Comparison of ENCODE assay signal across 13 cellular contexts in genomic region chr7:2525931-2526630, GRCh38. TPM values are rescaled to one million over a fixed set of nuclear protein-coding genes. Genes with fewer than 3 reads are reported as not detected.
A peak's percentile ranks its signal among the peaks of the same experiment; 100 is the strongest.
DNase-seq lines count a peak whose midpoint lies in the region; ATAC-seq, FAIRE-seq and TF ChIP-seq lines count a peak whose summit lies in the region.
"Had no signal": no experiment of that assay in that cellular context is flagged by ENCODE, and none has a peak within 500 bp of the region (broad histone marks: within the 10 kb centered on the region; RNA-seq: fewer than 3 reads in every experiment).

No MANE protein-coding gene starts in this region.

- H3K4me3 ChIP-seq in K562, result no peak overlapping the region
- H3K4me3 ChIP-seq in tibial nerve, result no peak overlapping the region
- H3K4me3 ChIP-seq: prostate gland had no signal

- no peak for FAIRE-seq in K562 (lab: Jason Lieb, UNC)

- BruUV-seq in K562 (replicated peaks; lab: Mats Ljungman, UMichigan), result no TSS peak

- H2AFZ ChIP-seq in K562 (ENCODE audit: low read depth, low read length), result no peak overlapping the region; the same call in 1 of the 2 replicates

- TF ChIP-seq RAD21 in K562 (CRISPR knock-in tag; conservative IDR thresholded peaks at IDR 0.05 in 1 of 2, IDR thresholded peaks at IDR 0.05 in 1 of 2), result 0 out of 4 replicates have a peak, but pooled peaks of 1 of the 2 experiments have one; percentile 10

- H3K27me3 ChIP-seq in K562 (ENCODE audit: control insufficient read depth in 2 of 2, insufficient read depth in 2 of 2, low read length in 2 of 2) (peaks cover 0 to 14% of the 10 kb centered on the region in 2 experiments; a peak in 2 of 5 replicates), tibial nerve (peaks cover 0 to 26% of the 10 kb centered on the region in 2 donors)

- H3K9me3 ChIP-seq in K562 (replicated peaks; ENCODE audit: control insufficient read depth, insufficient read depth, low read depth, low read length) (no peaks in the 10 kb centered on the region), tibial nerve (no peaks in the 10 kb centered on the region)
- H3K9me3 ChIP-seq: prostate gland had no signal

- no peak overlapping the region for H3K4me2 ChIP-seq in K562 (ENCODE audit: insufficient read depth, low read length)

- no peaks in the 10 kb centered on the region for H3K36me3 ChIP-seq in K562 (ENCODE audit: control insufficient read depth, insufficient read depth, low read length)
- H3K36me3 ChIP-seq in tibial nerve, result peaks cover 0 to 18% (median 0%) of the 10 kb centered on the region in 3 donors

- intact Hi-C loops in K562 (cut with micrococcal nuclease) (no loop called here), posterior vena cava (cut with DNase I) (no loop called here)

- TF ChIP-seq EP300 in K562 (IDR thresholded peaks at IDR 0.05; ENCODE audit: low read length) (no peak), tibial nerve (IDR thresholded peaks at IDR 0.05) (no peak)

- TF ChIP-seq POLR2A in K562 (conservative IDR thresholded peaks at IDR 0.05), result no peak
- no peak for TF ChIP-seq POLR2A in GM18505 (IDR thresholded peaks at IDR 0.05; ENCODE audit: borderline replicate concordance, extremely low read depth, insufficient read depth, insufficient read length)
- TF ChIP-seq POLR2A in tibial nerve (IDR thresholded peaks at IDR 0.05), result no peak

- DNase-seq in NCI-H187 (lab: John Stamatoyannopoulos, UW), result peak; percentile 47 to 86
- DNase-seq in NCI-H187 treated with DMSO at 0.1 percent for 48 hours (lab: John Stamatoyannopoulos, UW), result no peak
- DNase-seq in NCI-H1417 (lab: John Stamatoyannopoulos, UW), result peak; percentile 72 to 93 (median 88)
- DNase-seq in K562 (ENCODE audit: extremely low read depth in 1 of 4, low spot score in 3 of 4), result peak in 1 of 4 experiments; percentile 56
- peak; percentile 78 for DNase-seq in posterior vena cava (ENCODE audit: low spot score)
- no peak for DNase-seq in tibial nerve (ENCODE audit: low spot score in 2 of 2)
- no peak for DNase-seq in HUDEP-2 (lab: John Stamatoyannopoulos, UW; ENCODE audit: unreplicated experiment in 76 of 76)
- DNase-seq: KBM-7 had no signal

- CTCF ChIA-PET in K562 (lab: Yijun Ruan, JAX; ENCODE audit: low intra/inter-chr PET ratio), result no interaction called here

- POLR2A ChIA-PET in K562 (lab: Yijun Ruan, JAX), result interaction anchor here (0.5 to 1.0 kb wide), 6 partner anchors 9 to 1065 kb away, joined by 3 read pairs; no protein-coding TSS in a partner anchor

- ATAC-seq in K562 (peak; percentile 61), GM18505 (IDR thresholded peaks at IDR 0.05; ENCODE audit: unreplicated experiment) (no peak)

- H3K9ac ChIP-seq in K562 (ENCODE audit: insufficient read depth in 1 of 2, low read depth in 2 of 2, low read length in 2 of 2), result 0 out of 4 replicates have a peak overlapping the region, but pooled peaks of 1 of the 2 experiments have one; percentile 37

- in situ Hi-C loops in K562 (cut with MboI), result no loop called here

- 32% methylated on average over 28 of the region's 28 CpGs for WGBS in K562 (ENCODE audit: insufficient coverage, low coverage, missing lambda C conversion rate)
- 77 to 86% methylated on average over 19 to 23 of the region's 28 CpGs for WGBS in tibial nerve, 2 donors

- H3K27ac ChIP-seq in K562 (ENCODE audit: extremely low read depth, low read depth, low read length) (no peak overlapping the region), tibial nerve (peak overlapping the region in 1 of 4 donors; percentile 66)
- H3K27ac ChIP-seq: epithelial cell of prostate, VCaP had no signal

- H4K20me1 ChIP-seq in K562 (replicated peaks; ENCODE audit: control insufficient read depth, insufficient read depth, low read length), result no peaks in the 10 kb centered on the region; the same call in none of the 2 replicates

- no peaks in the 10 kb centered on the region for H3K79me2 ChIP-seq in K562 (ENCODE audit: control insufficient read depth, insufficient read depth, low read length)

- no peaks in the 10 kb centered on the region for H3K9me1 ChIP-seq in K562 (ENCODE audit: control insufficient read depth, insufficient read depth, low read length)

- TF ChIP-seq CTCF in K562 (IDR thresholded peaks at IDR 0.05 in 2 of 3, conservative IDR thresholded peaks at IDR 0.05 in 1 of 3; ENCODE audit: insufficient read depth in 2 of 3, low read depth in 1 of 3, low read length in 3 of 3) (peak in 2 of 3 experiments; percentile 16 to 66; a peak in 2 of 6 replicates), tibial nerve (IDR thresholded peaks at IDR 0.05) (no peak)

- H3K4me1 ChIP-seq in K562 (replicated peaks in 1 of 2; ENCODE audit: control insufficient read depth in 2 of 2, insufficient read depth in 2 of 2, low read length in 2 of 2) (peaks cover 25 to 94% of the 10 kb centered on the region in 2 experiments), tibial nerve (peaks cover 0 to 100% (median 85%) of the 10 kb centered on the region in 4 donors)

RNA-seq across cellular contexts. Expression of gene LFNG, which starts 6.5 kb away (rescaled TPM):
- total RNA-seq in K562 (2011; cell fraction: chromatin; rRNA removed; ENCODE audit: low replicate concordance), result 0.76 and 4.3 TPM in 2 replicates
- 3.6 and 4.7 TPM in 2 replicates for total RNA-seq in K562 (2011; cell fraction: nucleolus; rRNA removed)
- total RNA-seq in K562 (2011; cell fraction: nucleoplasm; rRNA removed), result 2.0 and 2.1 TPM in 2 replicates
- 0.49 and 0.73 TPM in 2 replicates for total RNA-seq in K562 (2014; rRNA removed)
- total RNA-seq in K562 (2014; rRNA removed; fragmentation: Illumina TruSeq; extraction: Trizol), result 0.18 and 0.22 TPM in 2 replicates
- total RNA-seq in K562 (2015; rRNA removed; fragmentation: Illumina TruSeq; extraction: Trizol), result 0.25 and 0.30 TPM in 2 replicates
- total RNA-seq in K562 (2021), result 0.81 and 0.89 TPM in 2 replicates
- 0.86 and 1.2 TPM in 2 replicates for polyA plus RNA-seq in K562 (2011; rRNA removed)
- polyA plus RNA-seq in K562 (2011; cell fraction: cytosol; rRNA removed), result 1.4 and 2.5 TPM in 2 replicates
- polyA plus RNA-seq in K562 (2011; cell fraction: nucleus; rRNA removed), result 4.7 and 6.5 TPM in 2 replicates
- 0.43 and 0.47 TPM in 2 replicates for polyA plus RNA-seq in K562 (2012)
- polyA plus RNA-seq in K562 (2014; fragmentation: Illumina TruSeq; extraction: Trizol), result 0.24 and 0.39 TPM in 2 replicates
- polyA plus RNA-seq in K562 (2014; fragmentation: Nextera tagmentation; extraction: Ambion mirVana), result under 1 TPM in 1 of 2 experiments, not detected in 1; 0.03 TPM
- polyA plus RNA-seq in K562 (2014; rRNA removed), result 0.25 and 0.28 TPM in 2 replicates
- polyA minus RNA-seq in K562 (2011; rRNA and poly(A)+ RNA removed), result 0.45 and 0.49 TPM in 2 replicates
- polyA minus RNA-seq in K562 (2011; cell fraction: cytosol; rRNA and poly(A)+ RNA removed), result 0.91 and 1.0 TPM in 2 replicates
- 3.6 and 3.8 TPM in 2 replicates for polyA minus RNA-seq in K562 (2011; cell fraction: nucleus; rRNA and poly(A)+ RNA removed)
- 10 to 100 TPM; 15.2 to 16.5 TPM for total RNA-seq in posterior vena cava
- 10 to 100 TPM in 3 of 4 donors, 1 to 10 TPM in 1; 8.8 to 21.6 (median 11.3) TPM for total RNA-seq in tibial nerve

RNA-seq across cellular contexts. Expression of gene BRAT1, which starts 29.2 kb away (rescaled TPM):
- 18.7 and 76.7 TPM in 2 replicates for total RNA-seq in K562 (2011; cell fraction: chromatin; rRNA removed; ENCODE audit: low replicate concordance)
- total RNA-seq in K562 (2011; cell fraction: nucleolus; rRNA removed), result 75.9 and 80.0 TPM in 2 replicates
- 35.8 and 37.1 TPM in 2 replicates for total RNA-seq in K562 (2011; cell fraction: nucleoplasm; rRNA removed)
- total RNA-seq in K562 (2014; rRNA removed) (48.2 and 53.8 TPM in 2 replicates), K562 (2014; rRNA removed; fragmentation: Illumina TruSeq; extraction: Trizol) (1.9 and 3.7 TPM in 2 replicates), K562 (2015; rRNA removed; fragmentation: Illumina TruSeq; extraction: Trizol) (14.6 and 17.4 TPM in 2 replicates), K562 (2021) (49.6 and 49.8 TPM in 2 replicates), posterior vena cava (10 to 100 TPM; 16.3 to 17.2 TPM), tibial nerve (10 to 100 TPM; 38.0 to 72.9 (median 52.0) TPM)
- polyA plus RNA-seq in K562 (2011; rRNA removed) (10.5 and 23.7 TPM in 2 replicates), K562 (2014; fragmentation: Illumina TruSeq; extraction: Trizol) (5.8 and 20.3 TPM in 2 replicates), K562 (2014; fragmentation: Nextera tagmentation; extraction: Ambion mirVana) (under 1 TPM; 0.13 to 0.31 TPM), K562 (2014; rRNA removed) (35.3 and 39.1 TPM in 2 replicates)
- 14.1 and 48.2 TPM in 2 replicates for polyA plus RNA-seq in K562 (2011; cell fraction: cytosol; rRNA removed)
- 84.7 and 142 TPM in 2 replicates for polyA plus RNA-seq in K562 (2011; cell fraction: nucleus; rRNA removed)
- 37.7 and 38.8 TPM in 2 replicates for polyA plus RNA-seq in K562 (2012)
- 3.2 and 7.4 TPM in 2 replicates for polyA minus RNA-seq in K562 (2011; rRNA and poly(A)+ RNA removed)
- polyA minus RNA-seq in K562 (2011; cell fraction: cytosol; rRNA and poly(A)+ RNA removed), result 27.3 and 27.9 TPM in 2 replicates
- polyA minus RNA-seq in K562 (2011; cell fraction: nucleus; rRNA and poly(A)+ RNA removed), result 22.2 and 25.0 TPM in 2 replicates

RNA-seq across cellular contexts. Expression of gene IQCE, which starts 32.7 kb away (rescaled TPM):
- total RNA-seq in K562 (2011; cell fraction: chromatin; rRNA removed; ENCODE audit: low replicate concordance), result 26.8 and 52.1 TPM in 2 replicates
- 20.3 and 21.5 TPM in 2 replicates for total RNA-seq in K562 (2011; cell fraction: nucleolus; rRNA removed)
- total RNA-seq in K562 (2011; cell fraction: nucleoplasm; rRNA removed), result 22.9 and 30.8 TPM in 2 replicates
- total RNA-seq in K562 (2014; rRNA removed) (7.2 and 8.5 TPM in 2 replicates), K562 (2014; rRNA removed; fragmentation: Illumina TruSeq; extraction: Trizol) (1.7 and 3.5 TPM in 2 replicates), K562 (2015; rRNA removed; fragmentation: Illumina TruSeq; extraction: Trizol) (3.7 and 4.2 TPM in 2 replicates), K562 (2021) (7.8 and 8.7 TPM in 2 replicates), posterior vena cava (10 to 100 TPM; 14.6 to 19.1 TPM), tibial nerve (10 to 100 TPM; 16.8 to 46.9 (median 26.9) TPM)
- polyA plus RNA-seq in K562 (2011; rRNA removed) (3.2 and 5.0 TPM in 2 replicates), K562 (2014; fragmentation: Illumina TruSeq; extraction: Trizol) (4.4 and 6.5 TPM in 2 replicates), K562 (2014; fragmentation: Nextera tagmentation; extraction: Ambion mirVana) (under 1 TPM; 0.18 to 0.28 TPM), K562 (2014; rRNA removed) (5.1 and 6.1 TPM in 2 replicates)
- 2.3 and 3.0 TPM in 2 replicates for polyA plus RNA-seq in K562 (2011; cell fraction: cytosol; rRNA removed)
- polyA plus RNA-seq in K562 (2011; cell fraction: nucleus; rRNA removed), result 12.8 and 18.1 TPM in 2 replicates
- polyA plus RNA-seq in K562 (2012), result 5.3 and 7.0 TPM in 2 replicates
- 3.7 and 4.7 TPM in 2 replicates for polyA minus RNA-seq in K562 (2011; rRNA and poly(A)+ RNA removed)
- polyA minus RNA-seq in K562 (2011; cell fraction: cytosol; rRNA and poly(A)+ RNA removed), result 3.9 and 4.8 TPM in 2 replicates
- polyA minus RNA-seq in K562 (2011; cell fraction: nucleus; rRNA and poly(A)+ RNA removed), result 5.5 and 5.9 TPM in 2 replicates

RNA-seq across cellular contexts. Expression of gene GRIFIN, which starts 49.9 kb away (rescaled TPM):
- total RNA-seq in K562 (2011; cell fraction: chromatin; rRNA removed; ENCODE audit: low replicate concordance), result not detected in 2 replicates
- not detected in 2 replicates for total RNA-seq in K562 (2011; cell fraction: nucleolus; rRNA removed)
- not detected in 2 replicates for total RNA-seq in K562 (2011; cell fraction: nucleoplasm; rRNA removed)
- not detected in 2 replicates for total RNA-seq in K562 (2014; rRNA removed)
- not detected in 2 replicates for total RNA-seq in K562 (2014; rRNA removed; fragmentation: Illumina TruSeq; extraction: Trizol)
- total RNA-seq in K562 (2015; rRNA removed; fragmentation: Illumina TruSeq; extraction: Trizol), result not detected in 2 replicates
- not detected in 2 replicates for total RNA-seq in K562 (2021)
- polyA plus RNA-seq in K562 (2011; rRNA removed), result not detected in 2 replicates
- polyA plus RNA-seq in K562 (2011; cell fraction: cytosol; rRNA removed), result not detected in 2 replicates
- not detected in 2 replicates for polyA plus RNA-seq in K562 (2011; cell fraction: nucleus; rRNA removed)
- not detected in 2 replicates for polyA plus RNA-seq in K562 (2012)
- polyA plus RNA-seq in K562 (2014; fragmentation: Illumina TruSeq; extraction: Trizol), result not detected in 2 replicates
- not detected for polyA plus RNA-seq in K562 (2014; fragmentation: Nextera tagmentation; extraction: Ambion mirVana)
- not detected in 2 replicates for polyA plus RNA-seq in K562 (2014; rRNA removed)
- not detected in 2 replicates for polyA minus RNA-seq in K562 (2011; rRNA and poly(A)+ RNA removed)
- not detected in 2 replicates for polyA minus RNA-seq in K562 (2011; cell fraction: cytosol; rRNA and poly(A)+ RNA removed)
- not detected in 2 replicates for polyA minus RNA-seq in K562 (2011; cell fraction: nucleus; rRNA and poly(A)+ RNA removed)
- total RNA-seq in posterior vena cava, result not detected
- total RNA-seq in tibial nerve, result not detected
- total RNA-seq: A673, prostate gland had no signal

Comparison
In these comparisons a context has a peak if more than half of its experiments do, and no peak if none do; other contexts are left out.
1. DNase-seq: peak in NCI-H187 (2 of 2), NCI-H1417 (3 of 3) and posterior vena cava (single experiment); none in NCI-H187 treated with DMSO at 0.1 percent for 48 hours (single experiment), tibial nerve (0 of 2) and HUDEP-2 (0 of 76).
2. CTCF ChIP-seq: peak in K562 (2 of 3); none in tibial nerve (0 of 5).